Comparison of ENCODE assay signal across 14 cellular contexts in genomic region chr3:140563206-140563605, GRCh38.
DNase-seq lines count a peak whose midpoint lies in the region; ATAC-seq and TF ChIP-seq lines count a peak whose summit lies in the region.
"Had no signal": no experiment of that assay in that cellular context is flagged by ENCODE, and none has a peak within 500 bp of the region (broad histone marks: within the 10 kb centered on the region; RNA-seq: fewer than 3 reads in every experiment).

No MANE protein-coding gene starts in this region.

- in situ Hi-C loops in IMR-90 (cut with MboI; ENCODE audit: low sequenced_read_pairs): no loop called here

- no peak overlapping the region for H2BK15ac ChIP-seq in IMR-90 (ENCODE audit: low read depth, low read length)

- H3K14ac ChIP-seq in IMR-90 (replicated peaks; ENCODE audit: low read depth, low read length): no peak overlapping the region

- H3K27ac ChIP-seq in IMR-90 (ENCODE audit: insufficient read depth, low read length) (no peak overlapping the region), smooth muscle cell (ENCODE audit: low read depth) (no peak overlapping the region)
- H3K27ac ChIP-seq: A549 had no signal

- CTCF ChIA-PET in IMR-90 (lab: Yijun Ruan, JAX): no interaction called here

- H3K4me2 ChIP-seq in IMR-90 (ENCODE audit: low read depth, low read length) (no peak overlapping the region), smooth muscle cell (no peak overlapping the region)
- H3K4me2 ChIP-seq: A549, GM23338 had no signal

- TF ChIP-seq RAD21 in IMR-90 (IDR thresholded peaks at IDR 0.05; ENCODE audit: low read length): no peak

- H3K9me1 ChIP-seq in IMR-90 (ENCODE audit: insufficient read depth, low read length): no peaks in the 10 kb centered on the region

- dilution Hi-C loops in IMR-90 (cut with HindIII; ENCODE audit: low sequenced_read_pairs, unreplicated experiment): no loop called here

- no peak overlapping the region for H3K4me3 ChIP-seq in IMR-90 (ENCODE audit: insufficient read depth, low read depth, low read length)
- H3K4me3 ChIP-seq in smooth muscle cell: no peak overlapping the region
- H3K4me3 ChIP-seq: A549, GM12878, GM23338 had no signal

- no peak overlapping the region for H4K5ac ChIP-seq in IMR-90 (ENCODE audit: low read depth, low read length)

- H3K9ac ChIP-seq in IMR-90 (ENCODE audit: low read depth, low read length) (no peak overlapping the region), smooth muscle cell (ENCODE audit: low read depth) (no peak overlapping the region)

- no peak overlapping the region for H4K91ac ChIP-seq in IMR-90 (ENCODE audit: insufficient read depth, low read depth, low read length)

- intact Hi-C loops in IMR-90 (cut with micrococcal nuclease): no loop called here

- H4K20me1 ChIP-seq in IMR-90 (ENCODE audit: insufficient read depth, low read length) (no peaks in the 10 kb centered on the region), smooth muscle cell (ENCODE audit: low read depth) (no peaks in the 10 kb centered on the region)

- no CpG with 5 or more reads among the region's 7 CpGs for WGBS in IMR-90 (ENCODE audit: extremely low coverage in 2 of 2, insufficient read length in 1 of 2), 2 experiments
- 88% methylated on average over 7 of the region's 7 CpGs for WGBS in smooth muscle cell (ENCODE audit: low lambda C conversion rate)

- no peak overlapping the region for H2BK20ac ChIP-seq in IMR-90 (ENCODE audit: low read depth, low read length)

- no peak overlapping the region for H2AK5ac ChIP-seq in IMR-90 (ENCODE audit: low read depth, low read length)

- TF ChIP-seq POLR2A in IMR-90 (IDR thresholded peaks at IDR 0.05; ENCODE audit: low read depth, low read length): no peak

- DNase-seq in IMR-90 (no peak), NCI-H524 (lab: John Stamatoyannopoulos, UW) (peak; percentile 31 to 85), left lobe of liver (ENCODE audit: low spot score) (no peak), renal cortical epithelial cell (ENCODE audit: low read depth) (peak; percentile 25), AML-193 (lab: John Stamatoyannopoulos, UW) (no peak), GM19240 (ENCODE audit: insufficient read length, low spot score) (no peak), smooth muscle cell (lab: John Stamatoyannopoulos, UW; ENCODE audit: unreplicated experiment) (no peak)
- DNase-seq: CD8-positive, alpha-beta T cell; COR-L47; DMS53; H7 had no signal

- no peak overlapping the region for H2BK5ac ChIP-seq in IMR-90 (ENCODE audit: low read depth, low read length, poor library complexity, severe bottlenecking)

- H2AK9ac ChIP-seq in IMR-90 (replicated peaks; ENCODE audit: low read depth, low read length, poor library complexity): no peak overlapping the region

- POLR2A ChIA-PET in IMR-90 (lab: Charles Lee; ENCODE audit: unreplicated experiment): no interaction called here

- H3K23ac ChIP-seq in IMR-90 (ENCODE audit: low read depth, low read length): no peak overlapping the region

- no peaks in the 10 kb centered on the region for H3K4me1 ChIP-seq in IMR-90 (ENCODE audit: control insufficient read depth, insufficient read depth, low read length)
- no peaks in the 10 kb centered on the region for H3K4me1 ChIP-seq in smooth muscle cell (ENCODE audit: low read depth)
- H3K4me1 ChIP-seq: A549 had no signal

- H3K4ac ChIP-seq in IMR-90 (ENCODE audit: low read depth, low read length): no peak overlapping the region

- ATAC-seq in IMR-90 (ENCODE audit: low read depth): no peak
- ATAC-seq in left lobe of liver: peak; percentile 87
- ATAC-seq: A549; CD8-positive, alpha-beta T cell; GM12878; GM23338 had no signal

- H3K56ac ChIP-seq in IMR-90 (ENCODE audit: extremely low read depth, insufficient read depth, low read length): no peak overlapping the region

- H3F3A ChIP-seq in smooth muscle cell (ENCODE audit: low read depth): no peaks in the 10 kb centered on the region

- no peaks in the 10 kb centered on the region for H3K79me2 ChIP-seq in smooth muscle cell (ENCODE audit: low read depth)

- peaks cover 18% of the 10 kb centered on the region for H3K9me3 ChIP-seq in IMR-90 (ENCODE audit: control insufficient read depth, insufficient read depth, low read length)
- H3K9me3 ChIP-seq in smooth muscle cell (replicated peaks; ENCODE audit: low read depth): no peaks in the 10 kb centered on the region
- H3K9me3 ChIP-seq: A549 had no signal

- H2AFZ ChIP-seq in IMR-90 (replicated peaks; ENCODE audit: low read length, poor library complexity): no peak overlapping the region
- no peak overlapping the region for H2AFZ ChIP-seq in smooth muscle cell (ENCODE audit: low read depth)
- H2AFZ ChIP-seq: GM23338 had no signal

- H3K36me3 ChIP-seq in IMR-90 (ENCODE audit: control insufficient read depth, insufficient read depth, low read length) (no peaks in the 10 kb centered on the region), smooth muscle cell (ENCODE audit: low read depth) (no peaks in the 10 kb centered on the region)

- no peak for TF ChIP-seq CTCF in IMR-90 (conservative IDR thresholded peaks at IDR 0.05; ENCODE audit: low read depth, low read length)
- TF ChIP-seq CTCF in smooth muscle cell (IDR thresholded peaks at IDR 0.05; ENCODE audit: borderline replicate concordance, insufficient read depth, poor library complexity, severe bottlenecking): no peak

- no peak overlapping the region for H4K8ac ChIP-seq in IMR-90 (ENCODE audit: low read depth in 2 of 2, low read length in 2 of 2)

- BruUV-seq in IMR-90 (replicated peaks; lab: Mats Ljungman, UMichigan): no TSS peak

- no peak overlapping the region for H3K18ac ChIP-seq in IMR-90 (ENCODE audit: low read depth, low read length)

- H3K27me3 ChIP-seq in IMR-90 (ENCODE audit: control insufficient read depth, insufficient read depth, low read length): no peaks in the 10 kb centered on the region
- H3K27me3 ChIP-seq in smooth muscle cell (ENCODE audit: low read depth): no peaks in the 10 kb centered on the region

- no peaks in the 10 kb centered on the region for H3K79me1 ChIP-seq in IMR-90 (ENCODE audit: low read depth in 1 of 2, low read length in 2 of 2)

- no peak overlapping the region for H2BK120ac ChIP-seq in IMR-90 (ENCODE audit: low read depth, low read length)

TF ChIP-seq in IMR-90, 13 proteins besides CTCF, POLR2A, EP300 and RAD21:
- TF ChIP-seq CEBPB (IDR thresholded peaks at IDR 0.05; ENCODE audit: low read depth, low read length) (peak; percentile 52; the same call in 1 of the 2 replicates), MAZ (IDR thresholded peaks at IDR 0.05; ENCODE audit: borderline replicate concordance, low read depth, low read length) (no peak)

Comparison
In these comparisons a context has a peak if more than half of its experiments do, and no peak if none do; other contexts are left out.
1. DNase-seq: peak in NCI-H524 (2 of 2) and renal cortical epithelial cell (single experiment); none in IMR-90 (single experiment), left lobe of liver (single experiment), AML-193 (0 of 2), GM19240 (single experiment) and smooth muscle cell (single experiment).